Comparison of ENCODE assay signal across 8 cellular contexts in genomic region chr17:80260791-80261158, GRCh38. TPM values are rescaled to one million over a fixed set of nuclear protein-coding genes. Genes with fewer than 3 reads are reported as not detected.
A peak's percentile ranks its signal among the peaks of the same experiment; 100 is the strongest.
DNase-seq lines count a peak whose midpoint lies in the region; ATAC-seq and TF ChIP-seq lines count a peak whose summit lies in the region.

Gene RNF213 (plus strand): TSS chr17:80260852. CDS start chr17:80263682, 2,830 bp downstream.

- peaks cover 26% of the 10 kb centered on the region for H3K36me3 Mint-ChIP-seq in CD4-positive, alpha-beta T cell (ENCODE audit: low read depth)
- H3K36me3 Mint-ChIP-seq in activated CD8-positive, alpha-beta memory T cell treated with anti-CD3 and anti-CD28 coated beads, Interleukin-2, amount 10 ng/mL, durations not matched to agents 7 days and 5 days: peaks cover 26% of the 10 kb centered on the region

- H3K4me1 ChIP-seq in mucosa of descending colon (ENCODE audit: low read depth) (peaks cover 46% of the 10 kb centered on the region), tibial nerve (peaks cover 0 to 45% (median 34%) of the 10 kb centered on the region in 4 donors)

- H3K27me3 Mint-ChIP-seq in CD4-positive, alpha-beta T cell: no peaks in the 10 kb centered on the region
- H3K27me3 Mint-ChIP-seq in activated CD8-positive, alpha-beta memory T cell treated with anti-CD3 and anti-CD28 coated beads, Interleukin-2, amount 10 ng/mL, durations not matched to agents 7 days and 5 days: no peaks in the 10 kb centered on the region

- no peaks in the 10 kb centered on the region for H3K27me3 ChIP-seq in CD4-positive, alpha-beta T cell (ENCODE audit: control insufficient read depth, insufficient read depth, low read length)
- H3K27me3 ChIP-seq in tibial nerve: no peaks in the 10 kb centered on the region

- peak; percentile 30 for ATAC-seq in CD4-positive, alpha-beta T cell (ENCODE audit: poor library complexity)
- ATAC-seq in GM19395 (IDR thresholded peaks at IDR 0.05; ENCODE audit: unreplicated experiment) (peak; percentile 23), mucosa of descending colon (peak; percentile 46), HG03025 (IDR thresholded peaks at IDR 0.05; ENCODE audit: low FRiP score, unreplicated experiment) (no peak)
- peak; percentile 21 for ATAC-seq in activated CD8-positive, alpha-beta memory T cell treated with anti-CD3 and anti-CD28 coated beads, Interleukin-2, amount 10 ng/mL, durations not matched to agents 7 days and 5 days

- H3K4me3 ChIP-seq in epithelial cell of esophagus (ENCODE audit: low read length) (peak within 1 kb of the TSS; percentile 81), mucosa of descending colon (peak within 1 kb of the TSS; percentile 96), tibial nerve (peak within 1 kb of the TSS; percentile 86 to 99 (median 93))

- TF ChIP-seq POLR2A in tibial nerve (IDR thresholded peaks at IDR 0.05): peak; percentile 47 to 78

- H3K36me3 ChIP-seq in mucosa of descending colon (ENCODE audit: low read depth) (no peaks in the 10 kb centered on the region), tibial nerve (peaks cover 0 to 15% (median 0%) of the 10 kb centered on the region in 3 donors)

- H3K4me1 Mint-ChIP-seq in CD4-positive, alpha-beta T cell (ENCODE audit: low read depth): peaks cover 53% of the 10 kb centered on the region
- H3K4me1 Mint-ChIP-seq in activated CD8-positive, alpha-beta memory T cell treated with anti-CD3 and anti-CD28 coated beads, Interleukin-2, amount 10 ng/mL, durations not matched to agents 7 days and 5 days: peaks cover 61% of the 10 kb centered on the region

- TF ChIP-seq CTCF in CD4-positive, alpha-beta T cell (IDR thresholded peaks at IDR 0.05): no peak
- TF ChIP-seq CTCF in epithelial cell of esophagus (IDR thresholded peaks at IDR 0.05; ENCODE audit: insufficient read depth, low read depth, low read length, missing control alignments) (no peak), mucosa of descending colon (IDR thresholded peaks at IDR 0.05) (no peak), tibial nerve (IDR thresholded peaks at IDR 0.05) (peak in 1 of 5 experiments; percentile 40)

- H3K4me3 Mint-ChIP-seq in CD4-positive, alpha-beta T cell: peak within 1 kb of the TSS; percentile 97
- H3K4me3 Mint-ChIP-seq in activated CD8-positive, alpha-beta memory T cell treated with anti-CD3 and anti-CD28 coated beads, Interleukin-2, amount 10 ng/mL, durations not matched to agents 7 days and 5 days: peak within 1 kb of the TSS; percentile 81

- H3K27ac Mint-ChIP-seq in CD4-positive, alpha-beta T cell: peak within 1 kb of the TSS; percentile 98
- peak within 1 kb of the TSS; percentile 95 for H3K27ac Mint-ChIP-seq in activated CD8-positive, alpha-beta memory T cell treated with anti-CD3 and anti-CD28 coated beads, Interleukin-2, amount 10 ng/mL, durations not matched to agents 7 days and 5 days

- intact Hi-C loops in CD4-positive, alpha-beta T cell (cut with DNase I, micrococcal nuclease): loop anchor here (1.0 to 10.0 kb wide), 4 partner anchors 42 to 1254 kb away; partner anchors contain the start of genes ACTG1 (in 1 of the 2), EIF4A3 (in 1 of the 2) and GAA (in 1 of the 2)
- intact Hi-C loops in mucosa of descending colon (cut with DNase I, micrococcal nuclease): no loop called here

- H3K27ac ChIP-seq in CD4-positive, alpha-beta T cell (ENCODE audit: low read depth, low read length): peak within 1 kb of the TSS; percentile 97
- peak within 1 kb of the TSS; percentile 97 to 99 (median 98) for H3K27ac ChIP-seq in tibial nerve

- H3K9me3 ChIP-seq in CD4-positive, alpha-beta T cell (ENCODE audit: control insufficient read depth, low read length): no peaks in the 10 kb centered on the region
- H3K9me3 ChIP-seq in mucosa of descending colon (no peaks in the 10 kb centered on the region), tibial nerve (no peaks in the 10 kb centered on the region)

- POLR2A ChIA-PET in CD4-positive, alpha-beta T cell (lab: Charles Lee): interaction anchor here (1.1 to 2.1 kb wide), 2 partner anchors 13 to 41 kb away, joined by 3 to 11 read pairs; partner anchors contain the start of genes SGSH and SLC26A11

- CTCF ChIA-PET in CD4-positive, alpha-beta T cell (lab: Charles Lee): no interaction called here
- CTCF ChIA-PET in activated CD8-positive, alpha-beta memory T cell treated with anti-CD3 and anti-CD28 coated beads, Interleukin-2, amount 10 ng/mL, durations not matched to agents 7 days and 5 days (lab: Charles Lee): no interaction called here

- no peak for TF ChIP-seq EP300 in tibial nerve (IDR thresholded peaks at IDR 0.05)

- WGBS in tibial nerve, 2 donors: 0% methylated on average over 15 to 19 of the region's 54 CpGs

- peak; percentile 33 to 71 (median 48) for DNase-seq in CD4-positive, alpha-beta T cell
- DNase-seq in NCI-H146 treated with DMSO at 0.1 percent for 48 hours (lab: John Stamatoyannopoulos, UW; ENCODE audit: unreplicated experiment): peak; percentile 32
- DNase-seq in activated CD8-positive, alpha-beta memory T cell treated with anti-CD3 and anti-CD28 coated beads, Interleukin-2, amount 10 ng/mL, durations not matched to agents 7 days and 5 days: peak; percentile 77
- DNase-seq in epithelial cell of esophagus (ENCODE audit: low read depth): peak; percentile 24
- peak; percentile 74 to 83 (median 83) for DNase-seq in mucosa of descending colon
- no peak for DNase-seq in tibial nerve (ENCODE audit: low spot score in 2 of 2)

- H3K9me3 Mint-ChIP-seq in CD4-positive, alpha-beta T cell: no peaks in the 10 kb centered on the region
- no peaks in the 10 kb centered on the region for H3K9me3 Mint-ChIP-seq in activated CD8-positive, alpha-beta memory T cell treated with anti-CD3 and anti-CD28 coated beads, Interleukin-2, amount 10 ng/mL, durations not matched to agents 7 days and 5 days (ENCODE audit: low read depth)

RNA-seq across cellular contexts. Expression of gene RNF213, which starts in this region (rescaled TPM):
- total RNA-seq in CD4-positive, alpha-beta T cell: 100 to 1,000 TPM; 290 to 312 TPM
- total RNA-seq in activated CD8-positive, alpha-beta memory T cell treated with anti-CD3 and anti-CD28 coated beads, Interleukin-2, amount 10 ng/mL, durations not matched to agents 7 days and 5 days: 1,000 to 10,000 TPM in 1 of 2 experiments, 100 to 1,000 TPM in 1; 597 to 1,208 TPM
- total RNA-seq in mucosa of descending colon (100 to 1,000 TPM; 135 to 143 (median 136) TPM), tibial nerve (100 to 1,000 TPM; 107 to 148 (median 119) TPM)

Comparison
In these comparisons a context has a peak if more than half of its experiments do, and no peak if none do; other contexts are left out.
1. DNase-seq: peak in CD4-positive, alpha-beta T cell (10 of 10), NCI-H146 treated with DMSO at 0.1 percent for 48 hours (single experiment), activated CD8-positive, alpha-beta memory T cell treated with anti-CD3 and anti-CD28 coated beads, Interleukin-2, amount 10 ng/mL, durations not matched to agents 7 days and 5 days (single experiment), epithelial cell of esophagus (single experiment) and mucosa of descending colon (3 of 3); none in tibial nerve (0 of 2).
2. intact Hi-C loops: an anchor here in CD4-positive, alpha-beta T cell (1.0 to 10.0 kb wide); none called in mucosa of descending colon.
3. Peak in every context shown above with its lines, with median percentiles within 50 percentile points of each other: H3K4me3 ChIP-seq.